ENCODE assay signal across 14 cellular contexts in genomic region chr1:194361374-194362131, GRCh38.
A peak's percentile ranks its signal among the peaks of the same experiment; 100 is the strongest.
DNase-seq lines count a peak whose midpoint lies in the region; ATAC-seq, FAIRE-seq and TF ChIP-seq lines count a peak whose summit lies in the region.
"Had no signal": no experiment of that assay in that cellular context is flagged by ENCODE, and none has a peak within 500 bp of the region (broad histone marks: within the 10 kb centered on the region; RNA-seq: fewer than 3 reads in every experiment).

No MANE protein-coding gene starts in this region.

- intact Hi-C loops in heart left ventricle (cut with DNase I) (no loop called here), Right ventricle myocardium inferior (cut with DNase I) (no loop called here), thyroid gland (cut with DNase I) (no loop called here)

- H3K27me3 Mint-ChIP-seq in naive thymus-derived CD8-positive, alpha-beta T cell: peaks cover 0 to 3% (median 0%) of the 10 kb centered on the region in 5 donors

- POLR2A ChIA-PET in naive thymus-derived CD8-positive, alpha-beta T cell (lab: Charles Lee): no interaction called here

- H3K4me3 ChIP-seq in heart left ventricle (no peak overlapping the region), small intestine (ENCODE audit: low read depth in 1 of 2, low read length in 2 of 2) (no peak overlapping the region), thyroid gland (replicated peaks in 1 of 3) (no peak overlapping the region)
- H3K4me3 ChIP-seq: BLaER1 treated with 17β-estradiol and CSF1 and Interleukin-3, amounts not matched to agents 10 nM and 100 nM; GM12878; HAP-1 had no signal

- ATAC-seq in heart left ventricle: peak; percentile 42 to 80 (median 69)
- ATAC-seq in Right ventricle myocardium inferior: no peak
- ATAC-seq in naive thymus-derived CD8-positive, alpha-beta T cell: no peak
- ATAC-seq: GM12878 had no signal

- H3K9me3 ChIP-seq in heart left ventricle (no peaks in the 10 kb centered on the region), small intestine (ENCODE audit: control insufficient read depth, low read depth) (no peaks in the 10 kb centered on the region), thyroid gland (no peaks in the 10 kb centered on the region)
- H3K9me3 ChIP-seq: HAP-1 had no signal

- no peak overlapping the region for H3K4me3 Mint-ChIP-seq in naive thymus-derived CD8-positive, alpha-beta T cell
- H3K4me3 Mint-ChIP-seq: CD4-positive, CD25-positive, alpha-beta regulatory T cell had no signal

- H3K27me3 ChIP-seq in heart left ventricle (no peaks in the 10 kb centered on the region), small intestine (ENCODE audit: control insufficient read depth in 2 of 2, insufficient read depth in 2 of 2, low read length in 2 of 2) (no peaks in the 10 kb centered on the region), thyroid gland (no peaks in the 10 kb centered on the region)
- H3K27me3 ChIP-seq: BLaER1 treated with 17β-estradiol and CSF1 and Interleukin-3, amounts not matched to agents 10 nM and 100 nM had no signal

- peaks cover 0 to 11% (median 0%) of the 10 kb centered on the region in 12 donors for H3K4me1 ChIP-seq in heart left ventricle
- no peaks in the 10 kb centered on the region for H3K4me1 ChIP-seq in small intestine (ENCODE audit: control insufficient read depth in 2 of 2, insufficient read depth in 1 of 2, low read depth in 1 of 2, low read length in 1 of 2)
- no peaks in the 10 kb centered on the region for H3K4me1 ChIP-seq in thyroid gland
- H3K4me1 ChIP-seq: BLaER1 treated with 17β-estradiol and CSF1 and Interleukin-3, amounts not matched to agents 10 nM and 100 nM; HAP-1 had no signal

- H3K36me3 ChIP-seq in heart left ventricle (no peaks in the 10 kb centered on the region), small intestine (ENCODE audit: control insufficient read depth in 2 of 2, insufficient read depth in 2 of 2, low read length in 2 of 2) (no peaks in the 10 kb centered on the region), thyroid gland (no peaks in the 10 kb centered on the region)
- H3K36me3 ChIP-seq: BLaER1 treated with 17β-estradiol and CSF1 and Interleukin-3, amounts not matched to agents 10 nM and 100 nM; HAP-1 had no signal

- H3K27ac ChIP-seq in heart left ventricle: peak overlapping the region in 5 of 12 donors; percentile 8 to 54 (median 31)
- no peak overlapping the region for H3K27ac ChIP-seq in small intestine (ENCODE audit: low read depth in 1 of 2, low read length in 1 of 2)
- H3K27ac ChIP-seq in thyroid gland: no peak overlapping the region
- H3K27ac ChIP-seq: BLaER1 treated with 17β-estradiol and CSF1 and Interleukin-3, amounts not matched to agents 10 nM and 100 nM had no signal

- no peak for TF ChIP-seq POLR2A in heart left ventricle (IDR thresholded peaks at IDR 0.05)
- no peak for TF ChIP-seq POLR2A in thyroid gland (IDR thresholded peaks at IDR 0.05)

- H3K9me3 Mint-ChIP-seq in naive thymus-derived CD8-positive, alpha-beta T cell: no peaks in the 10 kb centered on the region

- H3K4me1 Mint-ChIP-seq in naive thymus-derived CD8-positive, alpha-beta T cell: no peaks in the 10 kb centered on the region
- H3K4me1 Mint-ChIP-seq: CD4-positive, CD25-positive, alpha-beta regulatory T cell had no signal

- no peak for DNase-seq in heart left ventricle
- DNase-seq in Right ventricle myocardium inferior (ENCODE audit: missing footprints): no peak
- DNase-seq in GM18507 (ENCODE audit: extremely low spot score, insufficient read length, low read depth): no peak
- no peak for DNase-seq in frontal cortex (ENCODE audit: low spot score in 2 of 2)
- DNase-seq in small intestine: no peak
- DNase-seq in thyroid gland: no peak
- DNase-seq in naive thymus-derived CD8-positive, alpha-beta T cell: no peak
- DNase-seq: ACHN; CD4-positive, CD25-positive, alpha-beta regulatory T cell; DMS 273 treated with DMSO at 0.1 percent for 48 hours had no signal

- TF ChIP-seq CTCF in heart left ventricle (IDR thresholded peaks at IDR 0.05) (no peak), thyroid gland (IDR thresholded peaks at IDR 0.05) (no peak)

- FAIRE-seq in GM18507 (lab: Jason Lieb, UNC) (peak; percentile 26), frontal cortex (lab: Jason Lieb, UNC) (peak; percentile 51), small intestine (lab: Jason Lieb, UNC) (peak; percentile 39)
- FAIRE-seq: GM12878, H1 had no signal

- no peak overlapping the region for H3K27ac Mint-ChIP-seq in naive thymus-derived CD8-positive, alpha-beta T cell
- H3K27ac Mint-ChIP-seq: CD4-positive, CD25-positive, alpha-beta regulatory T cell had no signal

- H3K36me3 Mint-ChIP-seq in naive thymus-derived CD8-positive, alpha-beta T cell: no peaks in the 10 kb centered on the region
- H3K36me3 Mint-ChIP-seq: CD4-positive, CD25-positive, alpha-beta regulatory T cell had no signal

- 35 to 38% (median 36%) methylated on average over 5 of the region's 5 CpGs for WGBS in heart left ventricle, 4 donors
- WGBS in small intestine, 3 donors: 27 to 49% (median 42%) methylated on average over 5 of the region's 5 CpGs
- WGBS in thyroid gland, 2 donors: 55 to 58% methylated on average over 5 of the region's 5 CpGs

Comparison
In these comparisons a context has a peak if more than half of its experiments do, and no peak if none do; other contexts are left out.
1. ATAC-seq: peak in heart left ventricle (4 of 4); none in Right ventricle myocardium inferior (single experiment) and naive thymus-derived CD8-positive, alpha-beta T cell (0 of 2).